ENCODE assay signal across 28 cellular contexts in the genomic region with DNA sequence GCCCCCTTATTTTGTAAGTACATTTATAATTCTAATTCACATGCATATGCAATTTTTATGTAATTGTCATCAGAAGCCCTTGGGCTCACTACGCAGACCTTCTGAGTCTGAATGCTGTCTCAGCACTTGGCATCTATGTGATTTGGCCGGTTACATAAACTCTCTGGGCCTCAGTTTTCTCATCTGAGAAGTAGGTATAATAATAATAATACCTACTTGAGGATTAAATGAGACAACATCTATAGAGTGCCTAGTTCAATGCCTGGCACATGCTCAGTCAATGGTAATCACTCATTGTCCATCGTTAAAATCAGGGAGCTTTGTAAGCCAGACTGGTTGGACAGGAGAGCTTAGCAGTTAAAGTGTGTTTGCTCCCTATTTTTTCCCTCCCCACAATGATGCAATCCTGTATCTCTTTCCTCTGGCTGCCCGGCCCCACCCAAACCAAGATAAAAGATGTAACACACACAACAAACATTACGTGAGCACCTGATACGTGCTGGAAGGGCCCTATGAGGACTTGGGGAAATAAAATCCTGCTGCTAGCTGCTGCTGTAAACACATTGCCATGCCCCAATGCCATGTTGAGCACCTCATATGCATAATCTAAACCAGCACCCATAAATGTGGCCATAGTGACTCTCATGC.
"Had no signal": no experiment of that assay in that cellular context is flagged by ENCODE, and none has a peak within 500 bp of the region (broad histone marks: within the 10 kb centered on the region; RNA-seq: fewer than 3 reads in every experiment).

No MANE protein-coding gene starts in this region.

- H3K36me3 Mint-ChIP-seq: activated naive CD4-positive, alpha-beta T cell treated with anti-CD3 and anti-CD28 coated beads, Interleukin-2, amount 50 U/mL, for 72 hours; naive B cell had no signal

- H3K9me3 Mint-ChIP-seq: activated B cell treated with CpG ODN at 0.5 μM for 24 hours; activated CD8-positive, alpha-beta T cell treated with anti-CD3 and anti-CD28 coated beads for 36 hours; activated naive CD4-positive, alpha-beta T cell treated with anti-CD3 and anti-CD28 coated beads, Interleukin-2, amount 50 U/mL, for 72 hours; activated T-helper 2 cell treated with anti-CD3 and anti-CD28 coated beads, Interferon-gamma antibody, Interleukin-2, Interleukin-4, amounts not matched to agents 10 μg/mL and 5 μg/mL and 100 μg/mL, durations not matched to agents 14 hours and 24 hours and 36 hours; naive B cell; stimulated activated naive B cell treated with anti-CD40 and anti-IgM and Interleukin-4, amounts not matched to agents 10 μg/mL and 1 μg/mL and 100 μg/mL, for 72 hours had no signal

- ATAC-seq: activated CD8-positive, alpha-beta T cell treated with anti-CD3 and anti-CD28 coated beads for 36 hours; activated naive CD4-positive, alpha-beta T cell treated with anti-CD3 and anti-CD28 coated beads, Interleukin-2, amount 50 U/mL, for 72 hours; body of pancreas; foreskin keratinocyte; heart left ventricle; left lung; stimulated activated naive B cell treated with anti-CD40 and anti-IgM and Interleukin-4, amounts not matched to agents 10 μg/mL and 1 μg/mL and 100 μg/mL, for 72 hours; upper lobe of right lung had no signal

- H3K4me3 Mint-ChIP-seq: activated B cell treated with CpG ODN at 0.5 μM for 24 hours; activated CD8-positive, alpha-beta T cell treated with anti-CD3 and anti-CD28 coated beads for 36 hours; naive B cell; stimulated activated naive B cell treated with anti-CD40 and anti-IgM and Interleukin-4, amounts not matched to agents 10 μg/mL and 1 μg/mL and 100 μg/mL, for 72 hours had no signal

- H3K27ac Mint-ChIP-seq: activated B cell treated with CpG ODN at 0.5 μM for 24 hours; activated CD8-positive, alpha-beta T cell treated with anti-CD3 and anti-CD28 coated beads for 36 hours; activated naive CD4-positive, alpha-beta T cell treated with anti-CD3 and anti-CD28 coated beads, Interleukin-2, amount 50 U/mL, for 72 hours; activated T-helper 2 cell treated with anti-CD3 and anti-CD28 coated beads, Interferon-gamma antibody, Interleukin-2, Interleukin-4, amounts not matched to agents 10 μg/mL and 5 μg/mL and 100 μg/mL, durations not matched to agents 14 hours and 24 hours and 36 hours; naive B cell; stimulated activated naive B cell treated with anti-CD40 and anti-IgM and Interleukin-4, amounts not matched to agents 10 μg/mL and 1 μg/mL and 100 μg/mL, for 72 hours had no signal

- H3K4me1 Mint-ChIP-seq: activated B cell treated with CpG ODN at 0.5 μM for 24 hours, naive B cell had no signal

- H3K36me3 ChIP-seq: cardiac muscle cell, colonic mucosa, heart left ventricle, left lung, right atrium auricular region, suprapubic skin, tibial artery, upper lobe of right lung had no signal

- H3K4me3 ChIP-seq: body of pancreas, cardiac muscle cell, colonic mucosa, heart left ventricle, left lung, lung, right atrium auricular region, suprapubic skin, tibial artery, upper lobe of right lung had no signal

- H3K27me3 ChIP-seq: body of pancreas, cardiac muscle cell, colonic mucosa, foreskin keratinocyte, heart left ventricle, left lung, right atrium auricular region, suprapubic skin, tibial artery, upper lobe of right lung had no signal

- H3K27me3 Mint-ChIP-seq: activated CD8-positive, alpha-beta T cell treated with anti-CD3 and anti-CD28 coated beads for 36 hours; naive B cell; stimulated activated naive B cell treated with anti-CD40 and anti-IgM and Interleukin-4, amounts not matched to agents 10 μg/mL and 1 μg/mL and 100 μg/mL, for 72 hours had no signal

- DNase-seq: activated B cell treated with CpG ODN at 0.5 μM for 24 hours; activated CD4-positive, alpha-beta T cell treated with anti-CD3 and anti-CD28 coated beads, Interleukin-2, amount 50 U/mL, for 1 hour; activated CD8-positive, alpha-beta T cell treated with anti-CD3 and anti-CD28 coated beads for 36 hours; activated naive CD4-positive, alpha-beta T cell; activated T-cell treated with anti-CD3 and anti-CD28 coated beads, Interleukin-2, amount 50 U/mL, for 48 hours; aorta; body of pancreas; cerebellar nuclear complex; colonic mucosa; effector memory CD4-positive, alpha-beta T cell; foreskin keratinocyte; heart left ventricle; kidney glomerular epithelial cell; left lung; naive B cell; occipital lobe; stimulated activated CD4-positive, alpha-beta T cell treated with anti-CD3 and anti-CD28 coated beads, Interleukin-15, amount 100 ng/mL, for 24 hours; stimulated activated CD4-positive, alpha-beta T cell treated with anti-CD3 and anti-CD28 coated beads, Interleukin-2, amount 100 ng/mL, for 24 hours; stimulated activated naive B cell treated with anti-CD40 and anti-IgM and Interleukin-4, amounts not matched to agents 10 μg/mL and 1 μg/mL and 100 μg/mL, for 72 hours; T-helper 2 cell; tibial artery; upper lobe of right lung had no signal

- H3K4me1 ChIP-seq: body of pancreas, colonic mucosa, left lung, suprapubic skin, upper lobe of right lung had no signal

- H3K27ac ChIP-seq: body of pancreas, cardiac muscle cell, colonic mucosa, foreskin keratinocyte, heart left ventricle, left lung, right atrium auricular region, suprapubic skin, tibial artery, upper lobe of right lung had no signal
